In genomic region chr13:40388617-40389016, GRCh38 we compare ENCODE assay signal across 8 cellular contexts.
DNase-seq lines count a peak whose midpoint lies in the region; ATAC-seq and TF ChIP-seq lines count a peak whose summit lies in the region.

No MANE protein-coding gene starts in this region.

- H2AFZ ChIP-seq in KMS-11 (ENCODE audit: low read depth): peak overlapping the region; percentile 47; the same call in 1 of the 2 replicates

- TF ChIP-seq CTCF in KMS-11 (conservative IDR thresholded peaks at IDR 0.05; ENCODE audit: low read depth, low read length): no peak
- TF ChIP-seq CTCF in RWPE1 (conservative IDR thresholded peaks at IDR 0.05; ENCODE audit: low read depth): no peak

- peak; percentile 74 for DNase-seq in EL
- DNase-seq in activated CD8-positive, alpha-beta memory T cell treated with anti-CD3 and anti-CD28 coated beads for 48 hours (ENCODE audit: low read depth in 2 of 3, low spot score in 2 of 3): peak; percentile 43 to 63 (median 62)
- DNase-seq in iris pigment epithelial cell (ENCODE audit: low read depth): peak; percentile 49
- peak; percentile 46 to 58 for DNase-seq in stimulated activated CD8-positive, alpha-beta memory T cell treated with anti-CD3 and anti-CD28 coated beads, Interleukin-7, amount 100 ng/mL, for 1 hour (ENCODE audit: low read depth in 2 of 2)
- no peak for DNase-seq in NCI-H1694 treated with DMSO at 0.1 percent for 48 hours (lab: John Stamatoyannopoulos, UW)
- no peak for DNase-seq in RWPE1 (ENCODE audit: low spot score)

- peak overlapping the region; percentile 36 for H3K4me2 ChIP-seq in KMS-11

- no peaks in the 10 kb centered on the region for H3K4me1 ChIP-seq in KMS-11 (ENCODE audit: low read depth, poor library complexity, severe bottlenecking)

- H3K79me2 ChIP-seq in KMS-11 (ENCODE audit: insufficient read depth, low read depth): no peaks in the 10 kb centered on the region

- CTCF ChIA-PET in RWPE1 (lab: Yijun Ruan, JAX): no interaction called here

- peak; percentile 98 for ATAC-seq in GM21423 (IDR thresholded peaks at IDR 0.05; ENCODE audit: unreplicated experiment)

- no peaks in the 10 kb centered on the region for H3K27me3 ChIP-seq in KMS-11 (ENCODE audit: insufficient read depth, low read depth)

- H4K20me1 ChIP-seq in KMS-11 (ENCODE audit: insufficient read depth): no peaks in the 10 kb centered on the region

- no peak overlapping the region for H3K4me3 ChIP-seq in KMS-11 (IDR thresholded peaks at IDR 0.05; ENCODE audit: insufficient read depth, low read depth, low read length)

- POLR2A ChIA-PET in RWPE1 (lab: Yijun Ruan, JAX; ENCODE audit: low non-redundant PET): no interaction called here

- no peaks in the 10 kb centered on the region for H3K36me3 ChIP-seq in KMS-11 (ENCODE audit: insufficient read depth)

- H3K27ac ChIP-seq in KMS-11 (peak overlapping the region; percentile 72), RWPE1 (no peak overlapping the region)

- H3K9ac ChIP-seq in KMS-11: peak overlapping the region; percentile 51; the same call in 1 of the 2 replicates

Comparison
In these comparisons a context has a peak if more than half of its experiments do, and no peak if none do; other contexts are left out.
1. DNase-seq: peak in EL (single experiment), activated CD8-positive, alpha-beta memory T cell treated with anti-CD3 and anti-CD28 coated beads for 48 hours (3 of 3), iris pigment epithelial cell (single experiment) and stimulated activated CD8-positive, alpha-beta memory T cell treated with anti-CD3 and anti-CD28 coated beads, Interleukin-7, amount 100 ng/mL, for 1 hour (2 of 2); none in NCI-H1694 treated with DMSO at 0.1 percent for 48 hours (single experiment) and RWPE1 (single experiment).